21 cellular contexts compared by ENCODE assay signal in genomic region chr12:87127272-87127671, GRCh38.
DNase-seq lines count a peak whose midpoint lies in the region; ATAC-seq, FAIRE-seq and TF ChIP-seq lines count a peak whose summit lies in the region.
"Had no signal": no experiment of that assay in that cellular context is flagged by ENCODE, and none has a peak within 500 bp of the region (broad histone marks: within the 10 kb centered on the region; RNA-seq: fewer than 3 reads in every experiment).

No MANE protein-coding gene starts in this region.

- H3K4me2 ChIP-seq in mammary epithelial cell (ENCODE audit: insufficient read depth, low read depth, low read length) (no peak overlapping the region), keratinocyte (ENCODE audit: control insufficient read depth, extremely low read depth, insufficient read depth, low read depth, low read length) (no peak overlapping the region)

- no peaks in the 10 kb centered on the region for H3K9me3 Mint-ChIP-seq in type B pancreatic cell
- H3K9me3 Mint-ChIP-seq: nephron had no signal

- H3K27me3 Mint-ChIP-seq in type B pancreatic cell: no peaks in the 10 kb centered on the region
- H3K27me3 Mint-ChIP-seq: activated naive CD8-positive, alpha-beta T cell treated with anti-CD3 and anti-CD28 coated beads, Interleukin-2, amount 10 ng/mL, durations not matched to agents 7 days and 5 days; stimulated activated naive CD8-positive, alpha-beta T cell treated with anti-CD3 and anti-CD28 coated beads, Interleukin-15, amount 100 ng/mL, for 72 hours; T-cell had no signal

- DNase-seq in DMS 273 treated with DMSO at 0.1 percent for 48 hours (lab: John Stamatoyannopoulos, UW) (peak; percentile 2), NCI-H1694 treated with DMSO at 0.1 percent for 48 hours (lab: John Stamatoyannopoulos, UW) (peak; percentile 88), mammary epithelial cell (peak; percentile 47), keratinocyte (ENCODE audit: low read depth, low spot score) (no peak), HuH-7.5 (ENCODE audit: low spot score) (no peak), NOMO-1 treated with DMSO at 0.1 percent for 48 hours (lab: John Stamatoyannopoulos, UW; ENCODE audit: unreplicated experiment) (no peak), type B pancreatic cell (ENCODE audit: extremely low spot score, unreplicated experiment) (no peak)
- DNase-seq: activated CD8-positive, alpha-beta T cell treated with anti-CD3 and anti-CD28 coated beads, Interleukin-2, amount 10 ng/mL, durations not matched to agents 7 days and 5 days; activated naive CD8-positive, alpha-beta T cell treated with anti-CD3 and anti-CD28 coated beads, Interleukin-2, amount 10 ng/mL, durations not matched to agents 7 days and 5 days; COR-L47; Kasumi-1; NCI-H187 treated with DMSO at 0.1 percent for 48 hours; Peyer's patch; stimulated activated naive CD8-positive, alpha-beta T cell treated with anti-CD3 and anti-CD28 coated beads, Interleukin-15, amount 100 ng/mL, for 72 hours; T-cell had no signal

- H3K4me1 ChIP-seq in mammary epithelial cell (ENCODE audit: insufficient read depth, low read length): peaks cover 5% of the 10 kb centered on the region
- H3K4me1 ChIP-seq in keratinocyte (ENCODE audit: control insufficient read depth, extremely low read depth, insufficient read depth, low read length): no peaks in the 10 kb centered on the region
- H3K4me1 ChIP-seq: Peyer's patch had no signal

- no peak overlapping the region for H3K9ac ChIP-seq in mammary epithelial cell (ENCODE audit: insufficient read depth, low read length)
- H3K9ac ChIP-seq in keratinocyte (ENCODE audit: control insufficient read depth, extremely low read depth, insufficient read depth, low read length): no peak overlapping the region

- CTCF ChIA-PET in mammary epithelial cell (lab: Charles Lee; ENCODE audit: low non-redundant PET): no interaction called here

- H3K36me3 Mint-ChIP-seq in type B pancreatic cell: no peaks in the 10 kb centered on the region
- H3K36me3 Mint-ChIP-seq: activated naive CD8-positive, alpha-beta T cell treated with anti-CD3 and anti-CD28 coated beads, Interleukin-2, amount 10 ng/mL, durations not matched to agents 7 days and 5 days; T-cell had no signal

- no peak overlapping the region for H2AFZ ChIP-seq in mammary epithelial cell (ENCODE audit: low read depth, low read length)
- no peak overlapping the region for H2AFZ ChIP-seq in keratinocyte (ENCODE audit: control insufficient read depth, low read length)

- no peak overlapping the region for H3K4me3 Mint-ChIP-seq in type B pancreatic cell
- H3K4me3 Mint-ChIP-seq: activated CD8-positive, alpha-beta T cell treated with anti-CD3 and anti-CD28 coated beads, Interleukin-2, amount 10 ng/mL, durations not matched to agents 7 days and 5 days; activated naive CD8-positive, alpha-beta T cell treated with anti-CD3 and anti-CD28 coated beads, Interleukin-2, amount 10 ng/mL, durations not matched to agents 7 days and 5 days; nephron; stimulated activated naive CD8-positive, alpha-beta T cell treated with anti-CD3 and anti-CD28 coated beads, Interleukin-15, amount 100 ng/mL, for 72 hours; T-cell; WTC11 had no signal

- H3K27ac ChIP-seq in mammary epithelial cell (ENCODE audit: insufficient read depth, low read depth, low read length): no peak overlapping the region
- H3K27ac ChIP-seq in keratinocyte (ENCODE audit: control insufficient read depth, insufficient read depth, low read length): no peak overlapping the region
- H3K27ac ChIP-seq: Peyer's patch had no signal

- intact Hi-C loops in mammary epithelial cell (cut with micrococcal nuclease): no loop called here

- ATAC-seq in HG03135 (IDR thresholded peaks at IDR 0.05; ENCODE audit: unreplicated experiment): no peak
- ATAC-seq: activated CD8-positive, alpha-beta T cell treated with anti-CD3 and anti-CD28 coated beads, Interleukin-2, amount 10 ng/mL, durations not matched to agents 7 days and 5 days; stimulated activated naive CD8-positive, alpha-beta T cell treated with anti-CD3 and anti-CD28 coated beads, Interleukin-15, amount 100 ng/mL, for 72 hours; T-cell; WTC11 had no signal

- no peaks in the 10 kb centered on the region for H3K4me1 Mint-ChIP-seq in type B pancreatic cell (ENCODE audit: unreplicated experiment)
- H3K4me1 Mint-ChIP-seq: activated naive CD8-positive, alpha-beta T cell treated with anti-CD3 and anti-CD28 coated beads, Interleukin-2, amount 10 ng/mL, durations not matched to agents 7 days and 5 days; nephron; stimulated activated naive CD8-positive, alpha-beta T cell treated with anti-CD3 and anti-CD28 coated beads, Interleukin-15, amount 100 ng/mL, for 72 hours; T-cell had no signal

- H4K20me1 ChIP-seq in mammary epithelial cell (ENCODE audit: insufficient read depth, low read length): no peaks in the 10 kb centered on the region
- H4K20me1 ChIP-seq in keratinocyte (ENCODE audit: control insufficient read depth, extremely low read depth, insufficient read depth, low read length): no peaks in the 10 kb centered on the region

- no peaks in the 10 kb centered on the region for H3K9me1 ChIP-seq in keratinocyte (ENCODE audit: control insufficient read depth, extremely low read depth, insufficient read depth, low read length)

- H3K4me3 ChIP-seq in mammary epithelial cell (replicated peaks in 1 of 3; ENCODE audit: insufficient read depth in 1 of 3, low read depth in 2 of 3, low read length in 3 of 3) (no peak overlapping the region), keratinocyte (ENCODE audit: control insufficient read depth in 2 of 3, extremely low read depth in 1 of 3, insufficient read depth in 2 of 3, low read depth in 1 of 3, low read length in 3 of 3) (no peak overlapping the region)
- H3K4me3 ChIP-seq: Peyer's patch had no signal

- H3K79me2 ChIP-seq in mammary epithelial cell (ENCODE audit: insufficient read depth, low read length) (no peaks in the 10 kb centered on the region), keratinocyte (ENCODE audit: control insufficient read depth, insufficient read depth, low read length) (no peaks in the 10 kb centered on the region)

- TF ChIP-seq CTCF in mammary epithelial cell (conservative IDR thresholded peaks at IDR 0.05 in 1 of 2, IDR thresholded peaks at IDR 0.05 in 1 of 2; ENCODE audit: extremely low read depth in 1 of 2, insufficient read depth in 1 of 2, low read depth in 1 of 2, low read length in 2 of 2) (no peak), keratinocyte (optimal IDR thresholded peaks at IDR 0.05 in 1 of 3, IDR thresholded peaks at IDR 0.05 in 1 of 3, conservative IDR thresholded peaks at IDR 0.05 in 1 of 3; ENCODE audit: extremely low read depth in 1 of 3, insufficient read depth in 2 of 3, low read length in 3 of 3) (no peak), type B pancreatic cell (conservative IDR thresholded peaks at IDR 0.05) (no peak)

- BruUV-seq in mammary epithelial cell (replicated peaks; lab: Mats Ljungman, UMichigan): no TSS peak

- H3K36me3 ChIP-seq in mammary epithelial cell (ENCODE audit: insufficient read depth, low read length): no peaks in the 10 kb centered on the region
- no peaks in the 10 kb centered on the region for H3K36me3 ChIP-seq in keratinocyte (ENCODE audit: control insufficient read depth in 2 of 2, extremely low read depth in 1 of 2, insufficient read depth in 2 of 2, low read length in 2 of 2)
- H3K36me3 ChIP-seq: Peyer's patch had no signal

- dilution Hi-C loops in mammary epithelial cell (cut with HindIII; ENCODE audit: low sequenced_read_pairs): no loop called here
- dilution Hi-C loops in keratinocyte (cut with MboI; ENCODE audit: extremely low pct_ligation_motif_present, low sequenced_read_pairs): no loop called here

- peak; percentile 48 for FAIRE-seq in keratinocyte (lab: Jason Lieb, UNC)
- FAIRE-seq: endometrium, G401.6, GM12891 had no signal

- H3K9me3 ChIP-seq in mammary epithelial cell (replicated peaks; ENCODE audit: insufficient read depth, low read length) (no peaks in the 10 kb centered on the region), keratinocyte (ENCODE audit: control insufficient read depth, low read depth, low read length) (no peaks in the 10 kb centered on the region)
- H3K9me3 ChIP-seq: Peyer's patch had no signal

- no peaks in the 10 kb centered on the region for H3K27me3 ChIP-seq in mammary epithelial cell (ENCODE audit: insufficient read depth, low read length)
- H3K27me3 ChIP-seq in keratinocyte (ENCODE audit: control insufficient read depth, extremely low read depth, insufficient read depth, low read length): no peaks in the 10 kb centered on the region
- H3K27me3 ChIP-seq: Peyer's patch had no signal

- in situ Hi-C loops in mammary epithelial cell (cut with MboI; ENCODE audit: low sequenced_read_pairs in 2 of 2): no loop called here

- no peak overlapping the region for H3K27ac Mint-ChIP-seq in type B pancreatic cell
- H3K27ac Mint-ChIP-seq: activated CD8-positive, alpha-beta T cell treated with anti-CD3 and anti-CD28 coated beads, Interleukin-2, amount 10 ng/mL, durations not matched to agents 7 days and 5 days; activated naive CD8-positive, alpha-beta T cell treated with anti-CD3 and anti-CD28 coated beads, Interleukin-2, amount 10 ng/mL, durations not matched to agents 7 days and 5 days; nephron; stimulated activated naive CD8-positive, alpha-beta T cell treated with anti-CD3 and anti-CD28 coated beads, Interleukin-15, amount 100 ng/mL, for 72 hours; T-cell; WTC11 had no signal

Comparison
In these comparisons a context has a peak if more than half of its experiments do, and no peak if none do; other contexts are left out.
1. DNase-seq: peak in DMS 273 treated with DMSO at 0.1 percent for 48 hours (single experiment), NCI-H1694 treated with DMSO at 0.1 percent for 48 hours (single experiment) and mammary epithelial cell (single experiment); none in keratinocyte (single experiment), HuH-7.5 (single experiment), NOMO-1 treated with DMSO at 0.1 percent for 48 hours (single experiment) and type B pancreatic cell (single experiment).